In genomic region chr16:21026846-21027245, GRCh38 we compare ENCODE assay signal across 27 cellular contexts.
"Had no signal": no experiment of that assay in that cellular context is flagged by ENCODE, and none has a peak within 500 bp of the region (broad histone marks: within the 10 kb centered on the region; RNA-seq: fewer than 3 reads in every experiment).

No MANE protein-coding gene starts in this region.

- H3K4me1 ChIP-seq: adrenal gland, SJSA1 had no signal

- H3K4me3 Mint-ChIP-seq: activated CD4-positive, alpha-beta memory T cell treated with anti-CD3 and anti-CD28 coated beads for 36 hours; activated CD4-positive, alpha-beta T cell treated with anti-CD3 and anti-CD28 coated beads, Interleukin-2, amount 10 ng/mL, durations not matched to agents 7 days and 5 days; activated naive CD4-positive, alpha-beta T cell treated with anti-CD3 and anti-CD28 coated beads for 36 hours; activated T-cell treated with anti-CD3 and anti-CD28 coated beads, Interleukin-2, amount 50 U/mL, for 4 hours; activated T-helper 1 cell treated with anti-CD3 and anti-CD28 coated beads, Interleukin-12 subunit alpha, Interleukin-12 subunit beta, Interleukin-2, Interleukin-4 antibody, amounts not matched to agents 30 ng/mL and 10 ng/mL and 1 ng/mL, durations not matched to agents 14 hours and 24 hours and 36 hours; brain; central memory CD8-positive, alpha-beta T cell; T-helper 1 cell treated with Interleukin-12 subunit alpha and Interleukin-12 subunit beta and Interleukin-4 antibody, amounts not matched to agents 30 μg/mL and 1 μg/mL, for 36 hours; T-helper 2 cell treated with Interferon-gamma antibody and Interleukin-4, amounts not matched to agents 5 μg/mL and 100 μg/mL, for 36 hours had no signal

- H3K36me3 ChIP-seq: adrenal gland, Peyer's patch, SJSA1 had no signal

- H3K36me3 Mint-ChIP-seq: activated CD4-positive, alpha-beta memory T cell treated with anti-CD3 and anti-CD28 coated beads for 36 hours; activated naive CD4-positive, alpha-beta T cell treated with anti-CD3 and anti-CD28 coated beads, Interleukin-2, amount 50 U/mL, for 72 hours; brain had no signal

- H3K27ac Mint-ChIP-seq: activated CD4-positive, alpha-beta memory T cell treated with anti-CD3 and anti-CD28 coated beads for 36 hours; activated CD4-positive, alpha-beta T cell treated with anti-CD3 and anti-CD28 coated beads, Interleukin-2, amount 10 ng/mL, durations not matched to agents 7 days and 5 days; activated naive CD4-positive, alpha-beta T cell treated with anti-CD3 and anti-CD28 coated beads for 36 hours; activated naive CD4-positive, alpha-beta T cell treated with anti-CD3 and anti-CD28 coated beads, Interleukin-2, amount 50 U/mL, for 72 hours; activated T-helper 1 cell treated with anti-CD3 and anti-CD28 coated beads, Interleukin-12 subunit alpha, Interleukin-12 subunit beta, Interleukin-2, Interleukin-4 antibody, amounts not matched to agents 30 ng/mL and 10 ng/mL and 1 ng/mL, durations not matched to agents 14 hours and 24 hours and 36 hours; brain; T-helper 1 cell treated with Interleukin-12 subunit alpha and Interleukin-12 subunit beta and Interleukin-4 antibody, amounts not matched to agents 30 μg/mL and 1 μg/mL, for 36 hours; T-helper 2 cell treated with Interferon-gamma antibody and Interleukin-4, amounts not matched to agents 5 μg/mL and 100 μg/mL, for 36 hours had no signal

- H3K9ac ChIP-seq: SK-N-SH had no signal

- H3K27me3 ChIP-seq: adrenal gland, Peyer's patch had no signal

- H3K27me3 Mint-ChIP-seq: brain had no signal

- H3K9me3 ChIP-seq: adrenal gland, Peyer's patch, SJSA1, SK-N-SH had no signal

- DNase-seq: activated CD4-positive, alpha-beta memory T cell treated with anti-CD3 and anti-CD28 coated beads for 36 hours; activated CD4-positive, alpha-beta T cell treated with anti-CD3 and anti-CD28 coated beads, Interleukin-2, amount 10 ng/mL, durations not matched to agents 7 days and 5 days; activated CD8-positive, alpha-beta memory T cell treated with anti-CD3 and anti-CD28 coated beads, Interleukin-2, amount 50 U/mL, for 4 hours; activated gamma-delta T cell treated with Interleukin-2 at 50 U/mL for 16 hours; activated naive CD4-positive, alpha-beta T cell treated with anti-CD3 and anti-CD28 coated beads for 36 hours; activated T-cell treated with anti-CD3 and anti-CD28 coated beads for 4 hours; activated T-cell treated with anti-CD3 and anti-CD28 coated beads, Interleukin-2, amount 50 U/mL, for 4 hours; adrenal gland; Karpas-422; KBM-7; NCI-H1105; NCI-H1417 treated with DMSO at 0.1 percent for 48 hours; NCI-H187 treated with DMSO at 0.1 percent for 48 hours; NCI-H2081; NCI-H345; NCI-H524 treated with DMSO at 0.1 percent for 48 hours; Peyer's patch; RPMI8226; SHP77 treated with DMSO at 0.1 percent for 48 hours; SK-N-SH had no signal

- ATAC-seq: activated naive CD4-positive, alpha-beta T cell treated with anti-CD3 and anti-CD28 coated beads, Interleukin-2, amount 50 U/mL, for 72 hours; activated T-cell treated with anti-CD3 and anti-CD28 coated beads, Interleukin-2, amount 50 U/mL, for 4 hours had no signal

- H3K9me3 Mint-ChIP-seq: activated CD4-positive, alpha-beta memory T cell treated with anti-CD3 and anti-CD28 coated beads for 36 hours; activated CD4-positive, alpha-beta T cell treated with anti-CD3 and anti-CD28 coated beads, Interleukin-2, amount 10 ng/mL, durations not matched to agents 7 days and 5 days; activated naive CD4-positive, alpha-beta T cell treated with anti-CD3 and anti-CD28 coated beads for 36 hours; activated T-cell treated with anti-CD3 and anti-CD28 coated beads, Interleukin-2, amount 50 U/mL, for 4 hours; activated T-helper 1 cell treated with anti-CD3 and anti-CD28 coated beads, Interleukin-12 subunit alpha, Interleukin-12 subunit beta, Interleukin-2, Interleukin-4 antibody, amounts not matched to agents 30 ng/mL and 10 ng/mL and 1 ng/mL, durations not matched to agents 14 hours and 24 hours and 36 hours; brain; central memory CD8-positive, alpha-beta T cell; T-helper 1 cell treated with Interleukin-12 subunit alpha and Interleukin-12 subunit beta and Interleukin-4 antibody, amounts not matched to agents 30 μg/mL and 1 μg/mL, for 36 hours had no signal

- H3K27ac ChIP-seq: adrenal gland, Peyer's patch, SJSA1 had no signal

- H3K4me2 ChIP-seq: SK-N-SH had no signal

- H3K4me3 ChIP-seq: adrenal gland, Peyer's patch, SJSA1 had no signal
